In the genomic region with DNA sequence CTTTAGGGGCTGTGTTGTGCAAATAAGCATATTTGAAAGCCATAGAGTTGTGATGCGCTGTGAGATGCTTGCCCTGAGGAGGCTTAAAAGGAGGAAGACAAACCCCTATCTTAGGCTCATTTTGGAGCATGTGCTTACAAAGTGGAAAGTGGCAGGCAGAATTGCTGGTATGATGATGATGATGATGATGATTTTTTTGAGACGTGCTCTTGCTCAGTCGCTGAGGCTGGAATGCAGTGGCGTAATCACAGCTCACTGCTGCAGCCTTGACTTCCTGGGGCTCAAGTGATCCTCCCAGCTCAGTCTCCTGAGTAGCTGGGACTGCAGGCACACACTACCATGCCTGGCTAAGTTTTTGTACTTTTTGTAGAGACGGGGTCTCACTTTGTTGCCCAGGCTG, we compare ENCODE assay signal across 8 cellular contexts. TPM values are rescaled to one million over a fixed set of nuclear protein-coding genes. Genes with fewer than 3 reads are reported as not detected.
A peak's percentile ranks its signal among the peaks of the same experiment; 100 is the strongest.
DNase-seq lines count a peak whose midpoint lies in the region; ATAC-seq and TF ChIP-seq lines count a peak whose summit lies in the region.

No MANE protein-coding gene starts in this region.

- peaks cover 46% of the 10 kb centered on the region for H3K4me1 Mint-ChIP-seq in HFFc6 (ENCODE audit: low read depth)
- peaks cover 54 to 57% (median 56%) of the 10 kb centered on the region in 3 donors for H3K4me1 Mint-ChIP-seq in T-cell

- peak overlapping the region; percentile 15 to 99 for H3K27ac ChIP-seq in esophagus (ENCODE audit: low read depth in 2 of 2, low read length in 1 of 2)

- CTCF ChIA-PET in T-cell (lab: Charles Lee): interaction anchor here in 1 of 2 donors (0.6 kb wide), 1 partner anchor 103 kb away, joined by 4 read pairs; no protein-coding TSS in a partner anchor

- peak overlapping the region in 1 of 2 donors; percentile 97 for H3K4me3 ChIP-seq in esophagus (ENCODE audit: low read depth in 1 of 2, low read length in 2 of 2)

- no peaks in the 10 kb centered on the region for H3K4me1 ChIP-seq in esophagus (ENCODE audit: control insufficient read depth in 2 of 2, insufficient read depth in 2 of 2, low read length in 1 of 2)

- peaks cover 7% of the 10 kb centered on the region; the same call in 1 of the 2 replicates for H3K36me3 Mint-ChIP-seq in HFFc6 (ENCODE audit: low read depth)
- H3K36me3 Mint-ChIP-seq in T-cell: peaks cover 18% of the 10 kb centered on the region

- H3K9me3 ChIP-seq in esophagus (ENCODE audit: control insufficient read depth in 2 of 2, insufficient read depth in 1 of 2, low read depth in 1 of 2, low read length in 1 of 2): no peaks in the 10 kb centered on the region

- no peaks in the 10 kb centered on the region for H3K9me3 Mint-ChIP-seq in HFFc6
- H3K9me3 Mint-ChIP-seq in T-cell: no peaks in the 10 kb centered on the region

- WGBS in esophagus, 2 donors: 39 to 40% methylated on average over 5 of the region's 5 CpGs

- POLR2A ChIA-PET in T-cell (lab: Charles Lee): interaction anchor here in 1 of 2 donors (0.6 kb wide), 1 partner anchor 101 kb away, joined by 3 read pairs; no protein-coding TSS in a partner anchor

- ATAC-seq in T-cell (replicated peaks in 1 of 4): no peak

- H3K36me3 ChIP-seq in esophagus (ENCODE audit: control insufficient read depth in 2 of 2, insufficient read depth in 2 of 2, low read length in 1 of 2): no peaks in the 10 kb centered on the region

- peak overlapping the region; percentile 100 for H3K27ac Mint-ChIP-seq in HFFc6
- H3K27ac Mint-ChIP-seq in T-cell: peak overlapping the region; percentile 94 to 99

- H3K27me3 Mint-ChIP-seq in HFFc6 (ENCODE audit: insufficient read depth) (peaks cover 4% of the 10 kb centered on the region; the same call in 1 of the 2 replicates), T-cell (no peaks in the 10 kb centered on the region)

- in situ Hi-C loops in GM13977 (cut with MboI; ENCODE audit: low pct_unique_long_range_greater_than_20kb, low sequenced_read_pairs, unreplicated experiment): no loop called here

- no peaks in the 10 kb centered on the region for H3K27me3 ChIP-seq in esophagus (ENCODE audit: control insufficient read depth in 1 of 2, insufficient read depth in 2 of 2, low read length in 2 of 2)

- H3K4me3 Mint-ChIP-seq in HFFc6: peak overlapping the region; percentile 94
- H3K4me3 Mint-ChIP-seq in T-cell: peak overlapping the region; percentile 88 to 95 (median 93)

- no peak for TF ChIP-seq CTCF in HFFc6 (IDR thresholded peaks at IDR 0.05)
- no peak for TF ChIP-seq CTCF in GM13977 (IDR thresholded peaks at IDR 0.05; ENCODE audit: extremely low read depth, insufficient read depth, missing control alignments)

- DNase-seq in HFFc6: peak; percentile 53
- peak in 1 of 34 experiments; percentile 7 for DNase-seq in T-cell
- DNase-seq in renal cortical epithelial cell (ENCODE audit: low read depth): peak; percentile 58
- DNase-seq in SK-N-DZ (ENCODE audit: low spot score): no peak
- no peak for DNase-seq in DMS114 treated with DMSO at 0.1 percent for 48 hours (lab: John Stamatoyannopoulos, UW; ENCODE audit: unreplicated experiment)
- DNase-seq in GM13977 (ENCODE audit: low spot score): no peak
- no peak for DNase-seq in NCI-H82 (lab: John Stamatoyannopoulos, UW)

RNA-seq across cellular contexts. Expression of a gene that starts 1.7 kb away (rescaled TPM):
- total RNA-seq in HFFc6 (2021; fragmentation: NEBNext Ultra II Directional; extraction: Animal tissue kit (Norgen Biotek cat#: 25700)): 10 to 100 TPM; 29.5 to 38.6 (median 30.8) TPM
- total RNA-seq in T-cell (100 to 1,000 TPM in 3 of 5 donors, 10 to 100 TPM in 2; 85.9 to 113 (median 100) TPM), renal cortical epithelial cell (87.3 and 105 TPM in 2 replicates)
- polyA plus RNA-seq in esophagus: 10 to 100 TPM; 18.1 to 21.2 TPM
- polyA plus RNA-seq in SK-N-DZ (2014; cell fraction: cytosol; rRNA removed): 108 and 151 TPM in 2 replicates
- 59.7 and 74.1 TPM in 2 replicates for polyA plus RNA-seq in SK-N-DZ (2014; cell fraction: nucleus; rRNA removed)

RNA-seq across cellular contexts. Expression of a gene that starts 9.7 kb away (rescaled TPM):
- total RNA-seq in HFFc6 (2021; fragmentation: NEBNext Ultra II Directional; extraction: Animal tissue kit (Norgen Biotek cat#: 25700)): 1 to 10 TPM; 3.1 to 4.7 (median 3.6) TPM
- under 1 TPM in 4 of 5 donors, not detected in 1; 0.29 to 0.44 (median 0.38) TPM for total RNA-seq in T-cell
- 1 to 10 TPM; 2.4 to 6.0 TPM for polyA plus RNA-seq in esophagus
- total RNA-seq in renal cortical epithelial cell: 4.2 TPM in 1 of 2 replicates, not detected in the other
- 6.4 and 9.5 TPM in 2 replicates for polyA plus RNA-seq in SK-N-DZ (2014; cell fraction: cytosol; rRNA removed)
- polyA plus RNA-seq in SK-N-DZ (2014; cell fraction: nucleus; rRNA removed): 6.4 and 9.0 TPM in 2 replicates

Comparison
In these comparisons a context has a peak if more than half of its experiments do, and no peak if none do; other contexts are left out.
1. DNase-seq: peak in HFFc6 (single experiment) and renal cortical epithelial cell (single experiment); none in SK-N-DZ (single experiment), DMS114 treated with DMSO at 0.1 percent for 48 hours (single experiment), GM13977 (single experiment) and NCI-H82 (single experiment).